In genomic region chr11:3841426-3842304, GRCh38 we compare ENCODE assay signal across 8 cellular contexts. TPM values are rescaled to one million over a fixed set of nuclear protein-coding genes. Genes with fewer than 3 reads are reported as not detected.
DNase-seq lines count a peak whose midpoint lies in the region; ATAC-seq and TF ChIP-seq lines count a peak whose summit lies in the region.

No MANE protein-coding gene starts in this region.

- peaks cover 12% of the 10 kb centered on the region; the same call in 1 of the 2 replicates for H3K4me1 ChIP-seq in GM23338 (ENCODE audit: insufficient read depth)
- peaks cover 0 to 32% (median 19%) of the 10 kb centered on the region in 4 donors for H3K4me1 ChIP-seq in Peyer's patch
- H3K4me1 ChIP-seq in gastroesophageal sphincter: peaks cover 0 to 45% (median 10%) of the 10 kb centered on the region in 3 donors
- peaks cover 25 to 31% of the 10 kb centered on the region in 2 experiments for H3K4me1 ChIP-seq in neutrophil (ENCODE audit: control insufficient read depth in 1 of 2, insufficient read depth in 1 of 2, low read depth in 1 of 2, low read length in 1 of 2)
- no peaks in the 10 kb centered on the region for H3K4me1 ChIP-seq in aorta (ENCODE audit: control insufficient read depth in 1 of 2, insufficient read depth in 2 of 2, low read length in 2 of 2)

- no peaks in the 10 kb centered on the region; the same call in 2 of the 3 replicates for H3K9me3 Mint-ChIP-seq in GM23338
- no peaks in the 10 kb centered on the region for H3K9me3 Mint-ChIP-seq in activated naive CD4-positive, alpha-beta T cell treated with anti-CD3 and anti-CD28 coated beads for 36 hours

- peaks cover 30% of the 10 kb centered on the region for H4K20me1 ChIP-seq in GM23338 (replicated peaks; ENCODE audit: insufficient read depth)

- H3K4me3 Mint-ChIP-seq in GM23338: peak overlapping the region; percentile 76
- H3K4me3 Mint-ChIP-seq in activated naive CD4-positive, alpha-beta T cell treated with anti-CD3 and anti-CD28 coated beads for 36 hours: peak overlapping the region; percentile 85

- no peaks in the 10 kb centered on the region for H3K9me3 ChIP-seq in KOPT-K1 (ENCODE audit: insufficient read depth, low read length, poor library complexity, severe bottlenecking)
- no peaks in the 10 kb centered on the region for H3K9me3 ChIP-seq in Peyer's patch
- no peaks in the 10 kb centered on the region for H3K9me3 ChIP-seq in gastroesophageal sphincter
- no peaks in the 10 kb centered on the region for H3K9me3 ChIP-seq in neutrophil
- no peaks in the 10 kb centered on the region for H3K9me3 ChIP-seq in aorta (ENCODE audit: control insufficient read depth, low read length)

- ATAC-seq in GM23338 (peak; percentile 66), gastroesophageal sphincter (peak; percentile 76), aorta (ENCODE audit: low FRiP score) (peak; percentile 91)

- H3K27me3 ChIP-seq in GM23338 (ENCODE audit: insufficient read depth) (no peaks in the 10 kb centered on the region), Peyer's patch (no peaks in the 10 kb centered on the region), gastroesophageal sphincter (no peaks in the 10 kb centered on the region), neutrophil (no peaks in the 10 kb centered on the region), aorta (ENCODE audit: control insufficient read depth in 1 of 2, insufficient read depth in 2 of 2, low read length in 1 of 2) (no peaks in the 10 kb centered on the region)

- H2AFZ ChIP-seq in GM23338: peak overlapping the region; percentile 91

- CTCF ChIA-PET in activated naive CD4-positive, alpha-beta T cell treated with anti-CD3 and anti-CD28 coated beads for 36 hours (lab: Charles Lee): interaction anchor here (1.0 to 23.9 kb wide), 13 partner anchors 10 to 228 kb away, joined by 3 to 573 read pairs (median 4); partner anchors contain the start of genes PGAP2 and STIM1

- H3K4me3 ChIP-seq in GM08714 (ENCODE audit: low read length) (peak overlapping the region; percentile 35; the same call in 1 of the 2 replicates), GM23338 (peak overlapping the region; percentile 85), Peyer's patch (peak overlapping the region; percentile 63 to 96 (median 84)), gastroesophageal sphincter (peak overlapping the region; percentile 91 to 96), neutrophil (ENCODE audit: low read depth in 1 of 2, low read length in 1 of 2) (peak overlapping the region; percentile 93 to 99), aorta (ENCODE audit: low read length in 2 of 2) (peak overlapping the region; percentile 97 to 99)

- H3K27ac ChIP-seq in GM23338 (ENCODE audit: low read depth): peak overlapping the region; percentile 84; the same call in 1 of the 2 replicates
- peak overlapping the region; percentile 88 for H3K27ac ChIP-seq in KOPT-K1 (ENCODE audit: low read depth, low read length, poor library complexity, severe bottlenecking)
- peak overlapping the region; percentile 93 to 99 (median 98) for H3K27ac ChIP-seq in Peyer's patch
- H3K27ac ChIP-seq in gastroesophageal sphincter: peak overlapping the region; percentile 93 to 99 (median 97)
- H3K27ac ChIP-seq in neutrophil: peak overlapping the region; percentile 98
- peak overlapping the region; percentile 82 to 91 for H3K27ac ChIP-seq in aorta (ENCODE audit: low read depth in 1 of 2, low read length in 2 of 2)

- no peaks in the 10 kb centered on the region for H3K9me2 ChIP-seq in GM23338 (ENCODE audit: insufficient read depth)

- H3K4me2 ChIP-seq in GM23338: peak overlapping the region; percentile 89

- intact Hi-C loops in activated naive CD4-positive, alpha-beta T cell treated with anti-CD3 and anti-CD28 coated beads for 36 hours (cut with micrococcal nuclease): loop anchor here (1.0 to 5.0 kb wide), 8 partner anchors 13 to 1846 kb away; partner anchors contain the start of genes NUP98, RRM1, TRIM22 and TRIM5
- intact Hi-C loops in aorta (cut with DNase I): loop anchor here (2.0 kb wide), 1 partner anchor 45 kb away; the partner anchor contains the start of gene NUP98 (in 2 of the 2)

- H3K36me3 Mint-ChIP-seq in GM23338 (ENCODE audit: low read depth): peaks cover 4% of the 10 kb centered on the region; the same call in 1 of the 3 replicates
- H3K36me3 Mint-ChIP-seq in activated naive CD4-positive, alpha-beta T cell treated with anti-CD3 and anti-CD28 coated beads for 36 hours (ENCODE audit: low read depth): peaks cover 24% of the 10 kb centered on the region

- peaks cover 35% of the 10 kb centered on the region for H3K4me1 Mint-ChIP-seq in GM23338
- H3K4me1 Mint-ChIP-seq in activated naive CD4-positive, alpha-beta T cell treated with anti-CD3 and anti-CD28 coated beads for 36 hours (ENCODE audit: low read depth): peaks cover 50% of the 10 kb centered on the region

- TF ChIP-seq POLR2A in Peyer's patch (IDR thresholded peaks at IDR 0.05): peak; percentile 43 to 55
- TF ChIP-seq POLR2A in gastroesophageal sphincter (IDR thresholded peaks at IDR 0.05): peak; percentile 16 to 68

- TF ChIP-seq EP300 in gastroesophageal sphincter (IDR thresholded peaks at IDR 0.05): no peak

- H3K36me3 ChIP-seq in GM23338 (ENCODE audit: insufficient read depth) (no peaks in the 10 kb centered on the region), KOPT-K1 (ENCODE audit: insufficient read depth, low read length) (peaks cover 11% of the 10 kb centered on the region; the same call in 1 of the 2 replicates), Peyer's patch (no peaks in the 10 kb centered on the region), gastroesophageal sphincter (no peaks in the 10 kb centered on the region), neutrophil (no peaks in the 10 kb centered on the region), aorta (ENCODE audit: control insufficient read depth in 1 of 2, insufficient read depth in 2 of 2, low read length in 1 of 2) (no peaks in the 10 kb centered on the region)

- WGBS in gastroesophageal sphincter (ENCODE audit: low coverage in 1 of 2), 2 donors: 53 to 59% methylated on average over 4 to 14 of the region's 41 CpGs
- 18 to 24% methylated on average over 32 to 41 of the region's 41 CpGs for WGBS in aorta, 2 donors

- TF ChIP-seq CTCF in GM23338 (conservative IDR thresholded peaks at IDR 0.05; ENCODE audit: low read depth in 2 of 2) (peak; percentile 66 to 80), Peyer's patch (IDR thresholded peaks at IDR 0.05) (peak; percentile 43 to 88 (median 80)), gastroesophageal sphincter (IDR thresholded peaks at IDR 0.05) (peak in 3 of 4 experiments; percentile 71 to 90 (median 75)), neutrophil (IDR thresholded peaks at IDR 0.05) (peak; percentile 67)

- no peak overlapping the region for H3K27ac Mint-ChIP-seq in GM23338
- H3K27ac Mint-ChIP-seq in activated naive CD4-positive, alpha-beta T cell treated with anti-CD3 and anti-CD28 coated beads for 36 hours: peak overlapping the region; percentile 86

- peaks cover 34% of the 10 kb centered on the region for H3K79me2 ChIP-seq in GM23338 (replicated peaks; ENCODE audit: insufficient read depth)

- DNase-seq in GM23338 (ENCODE audit: low spot score) (peak; percentile 88), Peyer's patch (peak; percentile 91 to 95 (median 92)), aorta (peak; percentile 92 to 95)
- DNase-seq in activated naive CD4-positive, alpha-beta T cell treated with anti-CD3 and anti-CD28 coated beads for 36 hours: peak; percentile 98

- H3K27me3 Mint-ChIP-seq in GM23338 (ENCODE audit: insufficient read depth, low read depth, poor library complexity): peaks cover 7% of the 10 kb centered on the region
- H3K27me3 Mint-ChIP-seq in activated naive CD4-positive, alpha-beta T cell treated with anti-CD3 and anti-CD28 coated beads for 36 hours (ENCODE audit: low read depth): no peaks in the 10 kb centered on the region

- 0 out of 2 replicates have a peak, but pooled peaks cover 3% of the 10 kb centered on the region for H3F3A ChIP-seq in GM23338 (replicated peaks; ENCODE audit: low read depth)

TF ChIP-seq in GM23338, 12 proteins besides CTCF, POLR2A, EP300 and RAD21 (continues in another document):
- TF ChIP-seq ZNF331 (CRISPR knock-in tag; IDR thresholded peaks at IDR 0.05; ENCODE audit: low read depth): no peak
- no peak for TF ChIP-seq EZH2phosphoT487 (IDR thresholded peaks at IDR 0.05; ENCODE audit: unreplicated experiment)
- TF ChIP-seq JUNB (IDR thresholded peaks at IDR 0.05; ENCODE audit: unreplicated experiment): no peak

RNA-seq across cellular contexts. Expression of gene RHOG, which starts 0.9 kb away (rescaled TPM):
- 38.6 and 39.5 TPM in 2 replicates for total RNA-seq in GM23338 (2014; rRNA removed; shearing (Covaris generic))
- polyA plus RNA-seq in GM23338 (2016; fragmentation: Nextera tagmentation; extraction: Ambion mirVana): 23.2 and 26.3 TPM in 2 replicates
- 10 to 100 TPM; 33.8 to 83.0 (median 67.0) TPM for total RNA-seq in Peyer's patch
- 100 to 1,000 TPM; 142 TPM for total RNA-seq in activated naive CD4-positive, alpha-beta T cell treated with anti-CD3 and anti-CD28 coated beads for 36 hours
- total RNA-seq in gastroesophageal sphincter: 10 to 100 TPM; 31.9 to 67.4 (median 52.2) TPM
- total RNA-seq in aorta: 10 to 100 TPM; 54.5 to 58.5 TPM
- polyA plus RNA-seq in aorta: 10 to 100 TPM; 48.6 to 61.0 TPM

RNA-seq across cellular contexts. Expression of gene STIM1, which starts 13.8 kb away (rescaled TPM):
- 9.3 and 14.0 TPM in 2 replicates for total RNA-seq in GM23338 (2014; rRNA removed; shearing (Covaris generic))
- polyA plus RNA-seq in GM23338 (2016; fragmentation: Nextera tagmentation; extraction: Ambion mirVana) (3.5 and 3.9 TPM in 2 replicates), aorta (10 to 100 TPM; 14.9 to 34.1 TPM)
- total RNA-seq in Peyer's patch (100 to 1,000 TPM in 1 of 4 donors, 10 to 100 TPM in 3; 36.3 to 158 (median 46.1) TPM), gastroesophageal sphincter (100 to 1,000 TPM in 1 of 4 donors, 10 to 100 TPM in 3; 42.4 to 114 (median 72.8) TPM), aorta (10 to 100 TPM; 63.4 to 69.5 TPM)
- total RNA-seq in activated naive CD4-positive, alpha-beta T cell treated with anti-CD3 and anti-CD28 coated beads for 36 hours: 10 to 100 TPM; 62.9 to 68.5 TPM

RNA-seq across cellular contexts. Expression of gene PGAP2, which starts 33.3 kb away (rescaled TPM):
- total RNA-seq in GM23338 (2014; rRNA removed; shearing (Covaris generic)): 43.2 TPM in 2 replicates
- polyA plus RNA-seq in GM23338 (2016; fragmentation: Nextera tagmentation; extraction: Ambion mirVana) (37.8 and 39.3 TPM in 2 replicates), aorta (10 to 100 TPM in 1 of 2 donors, 1 to 10 TPM in 1; 3.9 to 11.0 TPM)
- total RNA-seq in Peyer's patch (10 to 100 TPM in 3 of 4 donors, 1 to 10 TPM in 1; 9.1 to 67.2 (median 53.7) TPM), gastroesophageal sphincter (10 to 100 TPM in 1 of 4 donors, 1 to 10 TPM in 3; 4.2 to 12.0 (median 5.1) TPM), aorta (10 to 100 TPM in 1 of 2 donors, 1 to 10 TPM in 1; 6.8 to 17.7 TPM)
- 10 to 100 TPM; 38.9 to 40.8 TPM for total RNA-seq in activated naive CD4-positive, alpha-beta T cell treated with anti-CD3 and anti-CD28 coated beads for 36 hours

RNA-seq across cellular contexts. Expression of gene NUP98, which starts 44.3 kb away (rescaled TPM):
- total RNA-seq in GM23338 (2014; rRNA removed; shearing (Covaris generic)): 170 and 174 TPM in 2 replicates
- polyA plus RNA-seq in GM23338 (2016; fragmentation: Nextera tagmentation; extraction: Ambion mirVana): 20.7 and 23.9 TPM in 2 replicates
- total RNA-seq in Peyer's patch: 100 to 1,000 TPM in 1 of 4 donors, 10 to 100 TPM in 3; 67.7 to 113 (median 86.8) TPM
- total RNA-seq in activated naive CD4-positive, alpha-beta T cell treated with anti-CD3 and anti-CD28 coated beads for 36 hours: 10 to 100 TPM; 90.8 to 97.6 TPM
- 100 to 1,000 TPM in 2 of 4 donors, 10 to 100 TPM in 2; 72.1 to 141 (median 103) TPM for total RNA-seq in gastroesophageal sphincter
- 10 to 100 TPM; 72.7 to 78.6 TPM for total RNA-seq in aorta
- polyA plus RNA-seq in aorta: 10 to 100 TPM; 16.3 to 17.9 TPM

Comparison
In these comparisons a context has a peak if more than half of its experiments do, and no peak if none do; other contexts are left out.
1. Peak in every context shown above with its lines: DNase-seq, ATAC-seq, H3K4me3 ChIP-seq and H3K27ac ChIP-seq.
2. H3K4me3 ChIP-seq: peak in every context shown above with its lines; median percentile 98 in aorta; 96 in neutrophil; 94 in gastroesophageal sphincter; 85 in GM23338; 84 in Peyer's patch; 35 in GM08714.